15 cellular contexts compared by ENCODE assay signal in genomic region chr21:31235671-31236450, GRCh38.
DNase-seq lines count a peak whose midpoint lies in the region; ATAC-seq, FAIRE-seq and TF ChIP-seq lines count a peak whose summit lies in the region.
"Had no signal": no experiment of that assay in that cellular context is flagged by ENCODE, and none has a peak within 500 bp of the region (broad histone marks: within the 10 kb centered on the region; RNA-seq: fewer than 3 reads in every experiment).

No MANE protein-coding gene starts in this region.

- peaks cover 7% of the 10 kb centered on the region for H3K9me3 Mint-ChIP-seq in activated CD4-positive, alpha-beta memory T cell treated with anti-CD3 and anti-CD28 coated beads for 36 hours
- peaks cover 4% of the 10 kb centered on the region for H3K9me3 Mint-ChIP-seq in activated CD4-positive, alpha-beta memory T cell treated with anti-CD3 and anti-CD28 coated beads, Interleukin-2, amount 10 ng/mL, durations not matched to agents 7 days and 5 days

- H2BK120ac ChIP-seq in trophoblast cell (ENCODE audit: insufficient read depth, low read length, poor library complexity) = no peak overlapping the region

- H3K36me3 Mint-ChIP-seq in activated CD4-positive, alpha-beta memory T cell treated with anti-CD3 and anti-CD28 coated beads for 36 hours = peaks cover 40% of the 10 kb centered on the region
- peaks cover 46% of the 10 kb centered on the region for H3K36me3 Mint-ChIP-seq in activated CD4-positive, alpha-beta memory T cell treated with anti-CD3 and anti-CD28 coated beads, Interleukin-2, amount 10 ng/mL, durations not matched to agents 7 days and 5 days (ENCODE audit: low read depth)
- H3K36me3 Mint-ChIP-seq: stimulated activated memory B cell treated with anti-CD40 and anti-IgM and Interleukin-4, amounts not matched to agents 10 μg/mL and 1 μg/mL and 100 μg/mL, for 72 hours had no signal

- CTCF ChIA-PET in activated CD4-positive, alpha-beta memory T cell treated with anti-CD3 and anti-CD28 coated beads for 36 hours (lab: Charles Lee) = interaction anchor here (0.6 to 1.0 kb wide), 3 partner anchors 100 to 144 kb away, joined by 3 to 6 read pairs (median 3); no protein-coding TSS in a partner anchor
- CTCF ChIA-PET in activated CD4-positive, alpha-beta memory T cell treated with anti-CD3 and anti-CD28 coated beads, Interleukin-2, amount 10 ng/mL, durations not matched to agents 7 days and 5 days (lab: Charles Lee) = no interaction called here

- no peak overlapping the region for H3K9ac ChIP-seq in trophoblast cell (ENCODE audit: low read length)

- no peak overlapping the region for H2BK12ac ChIP-seq in trophoblast cell (ENCODE audit: low read length)

- no peak for TF ChIP-seq CTCF in astrocyte of the spinal cord (IDR thresholded peaks at IDR 0.05; ENCODE audit: low read depth, low read length)

- no peak overlapping the region for H3K4me2 ChIP-seq in trophoblast cell (ENCODE audit: low read length)

- H3K4me1 Mint-ChIP-seq in activated CD4-positive, alpha-beta memory T cell treated with anti-CD3 and anti-CD28 coated beads for 36 hours (ENCODE audit: low read depth) = peaks cover 16% of the 10 kb centered on the region
- H3K4me1 Mint-ChIP-seq in activated CD4-positive, alpha-beta memory T cell treated with anti-CD3 and anti-CD28 coated beads, Interleukin-2, amount 10 ng/mL, durations not matched to agents 7 days and 5 days = peaks cover 16% of the 10 kb centered on the region
- H3K4me1 Mint-ChIP-seq: stimulated activated memory B cell treated with anti-CD40 and anti-IgM and Interleukin-4, amounts not matched to agents 10 μg/mL and 1 μg/mL and 100 μg/mL, for 72 hours had no signal

- WGBS in trophoblast cell (ENCODE audit: extremely low coverage, insufficient coverage, insufficient read length) = no CpG with 5 or more reads among the region's 6 CpGs

- H3K14ac ChIP-seq in trophoblast cell (ENCODE audit: low read length) = no peak overlapping the region

- no peak overlapping the region for H4K8ac ChIP-seq in trophoblast cell (ENCODE audit: low read depth, low read length)

- no peaks in the 10 kb centered on the region for H3K79me2 ChIP-seq in trophoblast cell (ENCODE audit: control insufficient read depth, insufficient read depth, low read length, poor library complexity)

- peaks cover 2 to 5% of the 10 kb centered on the region in 2 experiments for H3K36me3 ChIP-seq in trophoblast cell (ENCODE audit: control insufficient read depth in 1 of 2, insufficient read depth in 2 of 2, low read length in 2 of 2)

- H3K9me3 ChIP-seq in trophoblast cell (ENCODE audit: insufficient read depth, low read depth, low read length) = peaks cover 1% of the 10 kb centered on the region
- H3K9me3 ChIP-seq: psoas muscle had no signal

- no peak overlapping the region for H2AK5ac ChIP-seq in trophoblast cell (ENCODE audit: low read length)

- no peak overlapping the region for H4K12ac ChIP-seq in trophoblast cell (ENCODE audit: low read depth, low read length)

- ATAC-seq in HG02642 (IDR thresholded peaks at IDR 0.05; ENCODE audit: poor library complexity, unreplicated experiment) = no peak
- ATAC-seq: psoas muscle; stimulated activated memory B cell treated with anti-CD40 and anti-IgM and Interleukin-4, amounts not matched to agents 10 μg/mL and 1 μg/mL and 100 μg/mL, for 72 hours had no signal

- in situ Hi-C loops in astrocyte of the spinal cord (cut with HindIII; ENCODE audit: low sequenced_read_pairs) = no loop called here

- H3K27ac ChIP-seq in trophoblast cell (ENCODE audit: low read depth, low read length) = no peak overlapping the region
- H3K27ac ChIP-seq: psoas muscle had no signal

- no peaks in the 10 kb centered on the region for H3K27me3 Mint-ChIP-seq in activated CD4-positive, alpha-beta memory T cell treated with anti-CD3 and anti-CD28 coated beads for 36 hours
- no peaks in the 10 kb centered on the region for H3K27me3 Mint-ChIP-seq in activated CD4-positive, alpha-beta memory T cell treated with anti-CD3 and anti-CD28 coated beads, Interleukin-2, amount 10 ng/mL, durations not matched to agents 7 days and 5 days
- H3K27me3 Mint-ChIP-seq: stimulated activated memory B cell treated with anti-CD40 and anti-IgM and Interleukin-4, amounts not matched to agents 10 μg/mL and 1 μg/mL and 100 μg/mL, for 72 hours had no signal

- H3K4me3 ChIP-seq in astrocyte of the spinal cord (ENCODE audit: low read depth, low read length) (no peak overlapping the region), trophoblast cell (ENCODE audit: low read depth, low read length) (no peak overlapping the region)
- H3K4me3 ChIP-seq: psoas muscle had no signal

- H3K79me1 ChIP-seq in trophoblast cell (ENCODE audit: low read length) = no peaks in the 10 kb centered on the region

- intact Hi-C loops in activated CD4-positive, alpha-beta memory T cell treated with anti-CD3 and anti-CD28 coated beads for 36 hours (cut with micrococcal nuclease) = no loop called here

- no peak overlapping the region for H3K4ac ChIP-seq in trophoblast cell (ENCODE audit: low read depth, low read length)

- H3K27me3 ChIP-seq in trophoblast cell (ENCODE audit: insufficient read depth, low read length) = no peaks in the 10 kb centered on the region

- no peak overlapping the region for H3K18ac ChIP-seq in trophoblast cell (ENCODE audit: low read length)

- H4K91ac ChIP-seq in trophoblast cell (ENCODE audit: low read depth, low read length) = no peak overlapping the region

- TF ChIP-seq POLR2A in GM12892 (IDR thresholded peaks at IDR 0.05; ENCODE audit: low read depth, low read length) = no peak

- no peak overlapping the region for H3K27ac Mint-ChIP-seq in activated CD4-positive, alpha-beta memory T cell treated with anti-CD3 and anti-CD28 coated beads for 36 hours
- H3K27ac Mint-ChIP-seq in activated CD4-positive, alpha-beta memory T cell treated with anti-CD3 and anti-CD28 coated beads, Interleukin-2, amount 10 ng/mL, durations not matched to agents 7 days and 5 days = no peak overlapping the region
- H3K27ac Mint-ChIP-seq: stimulated activated memory B cell treated with anti-CD40 and anti-IgM and Interleukin-4, amounts not matched to agents 10 μg/mL and 1 μg/mL and 100 μg/mL, for 72 hours had no signal

- DNase-seq in activated CD4-positive, alpha-beta memory T cell treated with anti-CD3 and anti-CD28 coated beads for 36 hours = peak; percentile 22
- DNase-seq in activated CD4-positive, alpha-beta memory T cell treated with anti-CD3 and anti-CD28 coated beads, Interleukin-2, amount 10 ng/mL, durations not matched to agents 7 days and 5 days = no peak
- DNase-seq in NCI-H2029 treated with DMSO at 0.1 percent for 48 hours (lab: John Stamatoyannopoulos, UW) (peak; percentile 72), astrocyte of the spinal cord (ENCODE audit: low read depth, low spot score) (peak; percentile 47), trophoblast cell (peak; percentile 65 to 81), dermis blood vessel endothelial cell (no peak), GM12892 (ENCODE audit: insufficient read length) (no peak)
- DNase-seq: activated CD4-positive, CD25-positive, alpha-beta regulatory T cell; DMS79 treated with DMSO at 0.1 percent for 48 hours; H7; NCI-H1417 treated with DMSO at 0.1 percent for 48 hours; NCI-H69; psoas muscle had no signal

- no peak overlapping the region for H2BK5ac ChIP-seq in trophoblast cell (ENCODE audit: low read depth, low read length, poor library complexity)

- no peak overlapping the region for H3K23ac ChIP-seq in trophoblast cell (ENCODE audit: low read length)

- POLR2A ChIA-PET in activated CD4-positive, alpha-beta memory T cell treated with anti-CD3 and anti-CD28 coated beads for 36 hours (lab: Charles Lee) = no interaction called here
- POLR2A ChIA-PET in activated CD4-positive, alpha-beta memory T cell treated with anti-CD3 and anti-CD28 coated beads, Interleukin-2, amount 10 ng/mL, durations not matched to agents 7 days and 5 days (lab: Charles Lee) = interaction anchor here (0.8 to 1.4 kb wide), 2 partner anchors 107 to 345 kb away, joined by 3 read pairs; no protein-coding TSS in a partner anchor

- no peak overlapping the region for H2AFZ ChIP-seq in trophoblast cell (ENCODE audit: insufficient read depth, low read length, poor library complexity)

- FAIRE-seq in GM12892 (lab: Jason Lieb, UNC) = no peak

- H3K4me1 ChIP-seq in trophoblast cell (ENCODE audit: control insufficient read depth in 1 of 2, insufficient read depth in 2 of 2, low read length in 2 of 2) = no peaks in the 10 kb centered on the region
- H3K4me1 ChIP-seq: psoas muscle had no signal

- H3K4me3 Mint-ChIP-seq in activated CD4-positive, alpha-beta memory T cell treated with anti-CD3 and anti-CD28 coated beads for 36 hours = no peak overlapping the region
- no peak overlapping the region for H3K4me3 Mint-ChIP-seq in activated CD4-positive, alpha-beta memory T cell treated with anti-CD3 and anti-CD28 coated beads, Interleukin-2, amount 10 ng/mL, durations not matched to agents 7 days and 5 days
- H3K4me3 Mint-ChIP-seq: stimulated activated memory B cell treated with anti-CD40 and anti-IgM and Interleukin-4, amounts not matched to agents 10 μg/mL and 1 μg/mL and 100 μg/mL, for 72 hours had no signal

Comparison
In these comparisons a context has a peak if more than half of its experiments do, and no peak if none do; other contexts are left out.
1. DNase-seq: peak in activated CD4-positive, alpha-beta memory T cell treated with anti-CD3 and anti-CD28 coated beads for 36 hours (single experiment), NCI-H2029 treated with DMSO at 0.1 percent for 48 hours (single experiment), astrocyte of the spinal cord (single experiment) and trophoblast cell (2 of 2); none in activated CD4-positive, alpha-beta memory T cell treated with anti-CD3 and anti-CD28 coated beads, Interleukin-2, amount 10 ng/mL, durations not matched to agents 7 days and 5 days (single experiment), dermis blood vessel endothelial cell (single experiment) and GM12892 (single experiment).